Comparison of ENCODE assay signal across 25 cellular contexts in the genomic region with DNA sequence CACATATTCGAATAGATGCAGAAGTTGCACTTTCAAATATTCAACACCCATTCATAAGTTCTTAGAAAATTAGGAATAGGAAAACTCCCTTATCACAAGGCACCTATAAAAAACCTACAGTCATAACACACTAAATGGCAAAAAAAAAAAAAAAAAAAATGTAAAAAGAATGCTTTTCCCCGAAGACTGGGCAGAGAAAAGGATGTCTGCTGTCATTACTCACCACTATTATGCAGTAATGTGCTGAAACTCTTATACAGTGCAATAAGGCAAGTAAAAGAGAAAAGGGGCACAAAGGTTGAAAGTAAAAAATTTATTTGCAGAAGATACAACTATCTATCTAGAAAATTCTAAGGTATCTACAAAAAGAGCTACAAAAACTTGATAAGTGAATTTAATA.
"Had no signal": no experiment of that assay in that cellular context is flagged by ENCODE, and none has a peak within 500 bp of the region (broad histone marks: within the 10 kb centered on the region; RNA-seq: fewer than 3 reads in every experiment).

No MANE protein-coding gene starts in this region.

- H3K4me3 ChIP-seq: esophagus muscularis mucosa, gastrocnemius medialis, lung, right lobe of liver, smooth muscle cell, suprapubic skin, transverse colon, upper lobe of right lung, uterus had no signal

- H3K4me2 ChIP-seq: smooth muscle cell had no signal

- H3K36me3 ChIP-seq: esophagus muscularis mucosa, gastrocnemius medialis, neutrophil, right lobe of liver, suprapubic skin, transverse colon, upper lobe of right lung, uterus had no signal

- H3K4me1 ChIP-seq: gastrocnemius medialis, parathyroid adenoma, right lobe of liver, upper lobe of right lung, uterus had no signal

- H3K4me1 Mint-ChIP-seq: endodermal cell, natural killer cell had no signal

- H3K79me2 ChIP-seq: parathyroid adenoma had no signal

- H3K27ac Mint-ChIP-seq: endodermal cell; memory B cell; natural killer cell; progenitor cell of endocrine pancreas; stimulated activated naive CD8-positive, alpha-beta T cell treated with anti-CD3 and anti-CD28 coated beads, Interleukin-15, amount 100 ng/mL, for 72 hours had no signal

- ATAC-seq: gastrocnemius medialis; left lobe of liver; natural killer cell; right lobe of liver; stimulated activated naive CD8-positive, alpha-beta T cell treated with anti-CD3 and anti-CD28 coated beads, Interleukin-15, amount 100 ng/mL, for 72 hours; upper lobe of right lung had no signal

- H3K9ac ChIP-seq: parathyroid adenoma had no signal

- H3K4me3 Mint-ChIP-seq: endodermal cell; memory B cell; natural killer cell; stimulated activated naive CD8-positive, alpha-beta T cell treated with anti-CD3 and anti-CD28 coated beads, Interleukin-15, amount 100 ng/mL, for 72 hours had no signal

- H3K27ac ChIP-seq: esophagus muscularis mucosa, neutrophil, parathyroid adenoma, right lobe of liver, suprapubic skin, transverse colon, upper lobe of right lung, uterus had no signal

- H3K27me3 Mint-ChIP-seq: memory B cell; progenitor cell of endocrine pancreas; stimulated activated naive CD8-positive, alpha-beta T cell treated with anti-CD3 and anti-CD28 coated beads, Interleukin-15, amount 100 ng/mL, for 72 hours had no signal

- DNase-seq: effector CD8-positive, alpha-beta T cell; endodermal cell; foreskin fibroblast; gastrocnemius medialis; head of caudate nucleus; natural killer cell; right lobe of liver; stimulated activated CD4-positive, alpha-beta T cell treated with anti-CD3 and anti-CD28 coated beads, Interleukin-12 subunit alpha, Interleukin-12 subunit beta, amount 100 ng/mL, for 4 hours; stimulated activated CD4-positive, alpha-beta T cell treated with anti-CD3 and anti-CD28 coated beads, Interleukin-1b, Interleukin-23, amount 100 ng/mL, for 48 hours; stimulated activated CD4-positive, alpha-beta T cell treated with anti-CD3 and anti-CD28 coated beads, Interleukin-4, amount 100 ng/mL, for 1 hour; stimulated activated CD8-positive, alpha-beta memory T cell treated with anti-CD3 and anti-CD28 coated beads, Interleukin-4, amount 100 ng/mL, for 48 hours; stimulated activated naive CD4-positive, alpha-beta T cell; stimulated activated naive CD8-positive, alpha-beta T cell treated with anti-CD3 and anti-CD28 coated beads, Interleukin-15, amount 100 ng/mL, for 72 hours; transverse colon; upper lobe of right lung; uterus had no signal

- H3K9me3 Mint-ChIP-seq: endodermal cell; memory B cell; stimulated activated naive CD8-positive, alpha-beta T cell treated with anti-CD3 and anti-CD28 coated beads, Interleukin-15, amount 100 ng/mL, for 72 hours had no signal

- H3K9me3 ChIP-seq: esophagus muscularis mucosa, gastrocnemius medialis, neutrophil, right lobe of liver, suprapubic skin, transverse colon, upper lobe of right lung, uterus had no signal

- H2AFZ ChIP-seq: parathyroid adenoma had no signal

- H3K36me3 Mint-ChIP-seq: memory B cell, natural killer cell had no signal

- H3K27me3 ChIP-seq: esophagus muscularis mucosa, gastrocnemius medialis, neutrophil, right lobe of liver, suprapubic skin, transverse colon, upper lobe of right lung, uterus had no signal
